ENCODE assay signal across 3 cellular contexts in genomic region chr17:39764171-39764570, GRCh38. TPM values are rescaled to one million over a fixed set of nuclear protein-coding genes. Genes with fewer than 3 reads are reported as not detected.
"Had no signal": no experiment of that assay in that cellular context is flagged by ENCODE, and none has a peak within 500 bp of the region (broad histone marks: within the 10 kb centered on the region; RNA-seq: fewer than 3 reads in every experiment).

No MANE protein-coding gene starts in this region.

RNA-seq across cellular contexts. Expression of gene GRB7, which starts 26.4 kb away (rescaled TPM):
- total RNA-seq: cerebellum, endothelial cell of umbilical vein, glomerular endothelial cell had no signal
